In the genomic region with DNA sequence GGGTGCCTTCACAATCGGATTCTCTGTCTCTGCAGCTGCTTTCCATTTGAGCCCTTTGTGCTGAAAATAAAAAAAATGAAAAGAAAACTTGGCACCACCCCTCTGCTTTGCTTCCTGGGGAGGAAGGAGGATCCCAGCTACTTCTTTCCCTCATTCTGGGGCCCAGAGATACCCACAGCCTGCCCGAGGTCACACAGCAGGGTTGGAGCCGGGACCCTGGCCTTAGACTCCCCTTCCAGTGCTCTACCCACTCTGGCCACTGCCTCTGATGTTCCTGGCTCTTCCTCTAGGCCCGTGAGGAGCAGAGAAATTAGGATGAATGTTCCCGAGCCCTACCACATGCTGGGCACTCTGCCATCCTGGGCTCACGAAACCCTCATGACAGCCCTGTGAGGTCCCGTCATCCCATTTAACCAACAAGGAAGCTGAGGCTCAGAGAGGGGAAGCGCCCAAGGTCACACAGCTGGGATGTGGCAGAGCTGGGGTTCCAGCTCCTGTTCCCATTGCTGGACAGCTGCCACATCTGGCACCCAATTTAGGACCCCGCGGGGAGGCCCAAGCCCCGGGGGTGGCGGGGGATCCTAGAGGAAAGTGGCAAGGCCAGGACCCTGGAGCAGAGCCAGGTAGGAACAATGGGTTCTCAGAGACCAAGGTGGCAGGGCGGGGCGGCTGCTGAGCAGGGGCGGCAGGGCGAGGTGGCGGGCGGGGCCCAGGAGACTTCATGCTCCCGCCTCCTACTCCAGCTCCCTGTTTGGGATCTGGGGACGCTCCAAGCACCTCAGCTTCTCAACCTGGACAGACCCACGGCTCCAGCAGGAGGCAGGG, we compare ENCODE assay signal across 2 cellular contexts.
A peak's percentile ranks its signal among the peaks of the same experiment; 100 is the strongest.
TF ChIP-seq lines count a peak whose summit lies in the region.

No MANE protein-coding gene starts in this region.

TF ChIP-seq in HCT116, 20 proteins besides CTCF, POLR2A, EP300 and RAD21 (continued from another document):
- TF ChIP-seq FOSL1 (IDR thresholded peaks at IDR 0.05; ENCODE audit: low read depth) (no peak), JUND (IDR thresholded peaks at IDR 0.05) (no peak), ZFX (IDR thresholded peaks at IDR 0.05) (0 out of 2 replicates have a peak, but pooled peaks have one; percentile 11), EZH2phosphoT487 (IDR thresholded peaks at IDR 0.05; ENCODE audit: borderline replicate concordance) (no peak), CBX3 (IDR thresholded peaks at IDR 0.05; ENCODE audit: low read depth) (no peak; the same call in 1 of the 2 replicates), TCF7L2 (IDR thresholded peaks at IDR 0.05; ENCODE audit: borderline replicate concordance, extremely low read depth, insufficient read depth, insufficient read length) (no peak), SP1 (IDR thresholded peaks at IDR 0.05; ENCODE audit: low read depth) (0 out of 2 replicates have a peak, but pooled peaks have one; percentile 41), YY1 (IDR thresholded peaks at IDR 0.05; ENCODE audit: extremely low read depth, insufficient replicate concordance, low read depth, low read length) (no peak), SRF (IDR thresholded peaks at IDR 0.05; ENCODE audit: low read depth) (no peak), SIN3A (IDR thresholded peaks at IDR 0.05; ENCODE audit: low read depth) (no peak), ELF1 (IDR thresholded peaks at IDR 0.05; ENCODE audit: borderline replicate concordance, low read depth) (no peak), CEBPB (IDR thresholded peaks at IDR 0.05; ENCODE audit: low read depth) (no peak), EGR1 (IDR thresholded peaks at IDR 0.05; ENCODE audit: low read depth) (no peak), ZNF274 (IDR thresholded peaks at IDR 0.05; ENCODE audit: low read depth, low read length) (no peak), POLR2AphosphoS5 (IDR thresholded peaks at IDR 0.05; ENCODE audit: low read depth, low read length) (no peak; the same call in none of the 2 replicates), EZH2 (IDR thresholded peaks at IDR 0.05) (no peak)
- TF ChIP-seq, protein P1, sequence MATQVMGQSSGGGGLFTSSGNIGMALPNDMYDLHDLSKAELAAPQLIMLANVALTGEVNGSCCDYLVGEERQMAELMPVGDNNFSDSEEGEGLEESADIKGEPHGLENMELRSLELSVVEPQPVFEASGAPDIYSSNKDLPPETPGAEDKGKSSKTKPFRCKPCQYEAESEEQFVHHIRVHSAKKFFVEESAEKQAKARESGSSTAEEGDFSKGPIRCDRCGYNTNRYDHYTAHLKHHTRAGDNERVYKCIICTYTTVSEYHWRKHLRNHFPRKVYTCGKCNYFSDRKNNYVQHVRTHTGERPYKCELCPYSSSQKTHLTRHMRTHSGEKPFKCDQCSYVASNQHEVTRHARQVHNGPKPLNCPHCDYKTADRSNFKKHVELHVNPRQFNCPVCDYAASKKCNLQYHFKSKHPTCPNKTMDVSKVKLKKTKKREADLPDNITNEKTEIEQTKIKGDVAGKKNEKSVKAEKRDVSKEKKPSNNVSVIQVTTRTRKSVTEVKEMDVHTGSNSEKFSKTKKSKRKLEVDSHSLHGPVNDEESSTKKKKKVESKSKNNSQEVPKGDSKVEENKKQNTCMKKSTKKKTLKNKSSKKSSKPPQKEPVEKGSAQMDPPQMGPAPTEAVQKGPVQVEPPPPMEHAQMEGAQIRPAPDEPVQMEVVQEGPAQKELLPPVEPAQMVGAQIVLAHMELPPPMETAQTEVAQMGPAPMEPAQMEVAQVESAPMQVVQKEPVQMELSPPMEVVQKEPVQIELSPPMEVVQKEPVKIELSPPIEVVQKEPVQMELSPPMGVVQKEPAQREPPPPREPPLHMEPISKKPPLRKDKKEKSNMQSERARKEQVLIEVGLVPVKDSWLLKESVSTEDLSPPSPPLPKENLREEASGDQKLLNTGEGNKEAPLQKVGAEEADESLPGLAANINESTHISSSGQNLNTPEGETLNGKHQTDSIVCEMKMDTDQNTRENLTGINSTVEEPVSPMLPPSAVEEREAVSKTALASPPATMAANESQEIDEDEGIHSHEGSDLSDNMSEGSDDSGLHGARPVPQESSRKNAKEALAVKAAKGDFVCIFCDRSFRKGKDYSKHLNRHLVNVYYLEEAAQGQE (IDR thresholded peaks at IDR 0.05; ENCODE audit: low read depth): no peak
- TF ChIP-seq, protein P2, sequence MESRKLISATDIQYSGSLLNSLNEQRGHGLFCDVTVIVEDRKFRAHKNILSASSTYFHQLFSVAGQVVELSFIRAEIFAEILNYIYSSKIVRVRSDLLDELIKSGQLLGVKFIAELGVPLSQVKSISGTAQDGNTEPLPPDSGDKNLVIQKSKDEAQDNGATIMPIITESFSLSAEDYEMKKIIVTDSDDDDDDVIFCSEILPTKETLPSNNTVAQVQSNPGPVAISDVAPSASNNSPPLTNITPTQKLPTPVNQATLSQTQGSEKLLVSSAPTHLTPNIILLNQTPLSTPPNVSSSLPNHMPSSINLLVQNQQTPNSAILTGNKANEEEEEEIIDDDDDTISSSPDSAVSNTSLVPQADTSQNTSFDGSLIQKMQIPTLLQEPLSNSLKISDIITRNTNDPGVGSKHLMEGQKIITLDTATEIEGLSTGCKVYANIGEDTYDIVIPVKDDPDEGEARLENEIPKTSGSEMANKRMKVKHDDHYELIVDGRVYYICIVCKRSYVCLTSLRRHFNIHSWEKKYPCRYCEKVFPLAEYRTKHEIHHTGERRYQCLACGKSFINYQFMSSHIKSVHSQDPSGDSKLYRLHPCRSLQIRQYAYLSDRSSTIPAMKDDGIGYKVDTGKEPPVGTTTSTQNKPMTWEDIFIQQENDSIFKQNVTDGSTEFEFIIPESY (IDR thresholded peaks at IDR 0.05; ENCODE audit: extremely low read depth, insufficient replicate concordance, low read length): no peak
- TF ChIP-seq, protein P3, sequence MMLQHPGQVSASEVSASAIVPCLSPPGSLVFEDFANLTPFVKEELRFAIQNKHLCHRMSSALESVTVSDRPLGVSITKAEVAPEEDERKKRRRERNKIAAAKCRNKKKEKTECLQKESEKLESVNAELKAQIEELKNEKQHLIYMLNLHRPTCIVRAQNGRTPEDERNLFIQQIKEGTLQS (IDR thresholded peaks at IDR 0.05): no peak

TF ChIP-seq in WTC11, 78 proteins besides CTCF, POLR2A, EP300 and RAD21 (continued from another document):
- TF ChIP-seq, protein P4, sequence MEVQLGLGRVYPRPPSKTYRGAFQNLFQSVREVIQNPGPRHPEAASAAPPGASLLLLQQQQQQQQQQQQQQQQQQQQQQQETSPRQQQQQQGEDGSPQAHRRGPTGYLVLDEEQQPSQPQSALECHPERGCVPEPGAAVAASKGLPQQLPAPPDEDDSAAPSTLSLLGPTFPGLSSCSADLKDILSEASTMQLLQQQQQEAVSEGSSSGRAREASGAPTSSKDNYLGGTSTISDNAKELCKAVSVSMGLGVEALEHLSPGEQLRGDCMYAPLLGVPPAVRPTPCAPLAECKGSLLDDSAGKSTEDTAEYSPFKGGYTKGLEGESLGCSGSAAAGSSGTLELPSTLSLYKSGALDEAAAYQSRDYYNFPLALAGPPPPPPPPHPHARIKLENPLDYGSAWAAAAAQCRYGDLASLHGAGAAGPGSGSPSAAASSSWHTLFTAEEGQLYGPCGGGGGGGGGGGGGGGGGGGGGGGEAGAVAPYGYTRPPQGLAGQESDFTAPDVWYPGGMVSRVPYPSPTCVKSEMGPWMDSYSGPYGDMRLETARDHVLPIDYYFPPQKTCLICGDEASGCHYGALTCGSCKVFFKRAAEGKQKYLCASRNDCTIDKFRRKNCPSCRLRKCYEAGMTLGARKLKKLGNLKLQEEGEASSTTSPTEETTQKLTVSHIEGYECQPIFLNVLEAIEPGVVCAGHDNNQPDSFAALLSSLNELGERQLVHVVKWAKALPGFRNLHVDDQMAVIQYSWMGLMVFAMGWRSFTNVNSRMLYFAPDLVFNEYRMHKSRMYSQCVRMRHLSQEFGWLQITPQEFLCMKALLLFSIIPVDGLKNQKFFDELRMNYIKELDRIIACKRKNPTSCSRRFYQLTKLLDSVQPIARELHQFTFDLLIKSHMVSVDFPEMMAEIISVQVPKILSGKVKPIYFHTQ (CRISPR knock-in tag; IDR thresholded peaks at IDR 0.05): no peak
- TF ChIP-seq, protein P5, sequence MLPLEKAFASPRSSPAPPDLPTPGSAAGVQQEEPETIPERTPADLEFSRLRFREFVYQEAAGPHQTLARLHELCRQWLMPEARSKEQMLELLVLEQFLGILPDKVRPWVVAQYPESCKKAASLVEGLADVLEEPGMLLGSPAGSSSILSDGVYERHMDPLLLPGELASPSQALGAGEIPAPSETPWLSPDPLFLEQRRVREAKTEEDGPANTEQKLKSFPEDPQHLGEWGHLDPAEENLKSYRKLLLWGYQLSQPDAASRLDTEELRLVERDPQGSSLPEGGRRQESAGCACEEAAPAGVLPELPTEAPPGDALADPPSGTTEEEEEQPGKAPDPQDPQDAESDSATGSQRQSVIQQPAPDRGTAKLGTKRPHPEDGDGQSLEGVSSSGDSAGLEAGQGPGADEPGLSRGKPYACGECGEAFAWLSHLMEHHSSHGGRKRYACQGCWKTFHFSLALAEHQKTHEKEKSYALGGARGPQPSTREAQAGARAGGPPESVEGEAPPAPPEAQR (CRISPR knock-in tag; IDR thresholded peaks at IDR 0.05): no peak
